ENCODE assay signal across 11 cellular contexts in genomic region chr3:100982710-100983109, GRCh38. TPM values are rescaled to one million over a fixed set of nuclear protein-coding genes. Genes with fewer than 3 reads are reported as not detected.
A peak's percentile ranks its signal among the peaks of the same experiment; 100 is the strongest.
DNase-seq lines count a peak whose midpoint lies in the region; ATAC-seq and TF ChIP-seq lines count a peak whose summit lies in the region.
"Had no signal": no experiment of that assay in that cellular context is flagged by ENCODE, and none has a peak within 500 bp of the region (broad histone marks: within the 10 kb centered on the region; RNA-seq: fewer than 3 reads in every experiment).

No MANE protein-coding gene starts in this region.

- H3K27ac ChIP-seq in neural progenitor cell (no peak overlapping the region), uterus (peak overlapping the region; percentile 77 to 83)

- H2AFZ ChIP-seq in neural progenitor cell (replicated peaks): peak overlapping the region; percentile 46

- no peak overlapping the region for H3K4me2 ChIP-seq in neural progenitor cell

- H3K27ac Mint-ChIP-seq in neural progenitor cell: no peak overlapping the region
- H3K27ac Mint-ChIP-seq in progenitor cell of endocrine pancreas: no peak overlapping the region

- no peaks in the 10 kb centered on the region for H3K36me3 Mint-ChIP-seq in neural progenitor cell
- H3K36me3 Mint-ChIP-seq in progenitor cell of endocrine pancreas (ENCODE audit: insufficient read depth): no peaks in the 10 kb centered on the region

- H3K4me3 Mint-ChIP-seq in neural progenitor cell (no peak overlapping the region), progenitor cell of endocrine pancreas (ENCODE audit: low read depth) (no peak overlapping the region)

- H3K36me3 ChIP-seq in neural progenitor cell (no peaks in the 10 kb centered on the region), uterus (no peaks in the 10 kb centered on the region)

- H3K9ac ChIP-seq in neural progenitor cell: no peak overlapping the region

- H3K9me3 ChIP-seq in neural progenitor cell (ENCODE audit: low read depth) (no peaks in the 10 kb centered on the region), uterus (no peaks in the 10 kb centered on the region)

- H3K9me3 Mint-ChIP-seq in neural progenitor cell (no peaks in the 10 kb centered on the region), progenitor cell of endocrine pancreas (ENCODE audit: low read depth) (no peaks in the 10 kb centered on the region)

- ATAC-seq in HG02938 (IDR thresholded peaks at IDR 0.05; ENCODE audit: unreplicated experiment): no peak
- no peak for ATAC-seq in GM21825 (IDR thresholded peaks at IDR 0.05; ENCODE audit: unreplicated experiment)
- ATAC-seq in GM21737 (IDR thresholded peaks at IDR 0.05; ENCODE audit: unreplicated experiment): no peak

- H3K27me3 Mint-ChIP-seq in neural progenitor cell (ENCODE audit: insufficient read depth, low read depth): no peaks in the 10 kb centered on the region
- peaks cover 4% of the 10 kb centered on the region for H3K27me3 Mint-ChIP-seq in progenitor cell of endocrine pancreas

- no peaks in the 10 kb centered on the region for H4K20me1 ChIP-seq in neural progenitor cell (ENCODE audit: low read depth)

- no peaks in the 10 kb centered on the region for H3K4me1 ChIP-seq in neural progenitor cell
- H3K4me1 ChIP-seq in uterus: no peaks in the 10 kb centered on the region

- H3F3A ChIP-seq in neural progenitor cell (ENCODE audit: low read depth): no peaks in the 10 kb centered on the region

- peak overlapping the region; percentile 2 to 6 for H3K4me3 ChIP-seq in foreskin fibroblast (ENCODE audit: low read depth in 1 of 2, low read length in 2 of 2)
- H3K4me3 ChIP-seq in neural progenitor cell: no peak overlapping the region
- H3K4me3 ChIP-seq in uterus: peak overlapping the region in 1 of 2 donors; percentile 7

- H3K4me1 Mint-ChIP-seq in neural progenitor cell (peaks cover 2% of the 10 kb centered on the region), progenitor cell of endocrine pancreas (ENCODE audit: low read depth) (no peaks in the 10 kb centered on the region)

- peak; percentile 34 for DNase-seq in amniotic stem cell (lab: John Stamatoyannopoulos, UW)
- DNase-seq in foreskin fibroblast: peak in 1 of 2 donors; percentile 60
- no peak for DNase-seq in neural progenitor cell (ENCODE audit: low spot score)
- peak; percentile 59 to 79 for DNase-seq in uterus
- DNase-seq in progenitor cell of endocrine pancreas (ENCODE audit: low spot score, unreplicated experiment): no peak
- DNase-seq: DMS79 treated with DMSO at 0.1 percent for 48 hours; kidney; stimulated activated naive CD4-positive, alpha-beta T cell treated with Interleukin-2 at 50 U/mL for 16 hours had no signal

- no peaks in the 10 kb centered on the region for H3K27me3 ChIP-seq in neural progenitor cell
- no peaks in the 10 kb centered on the region for H3K27me3 ChIP-seq in uterus

- intact Hi-C loops in uterus (cut with DNase I; ENCODE audit: low total_unique reads): no loop called here

- H3K79me2 ChIP-seq in neural progenitor cell (ENCODE audit: low read depth): no peaks in the 10 kb centered on the region

- TF ChIP-seq POLR2A in uterus (IDR thresholded peaks at IDR 0.05): no peak

- no peak for TF ChIP-seq CTCF in foreskin fibroblast (IDR thresholded peaks at IDR 0.05; ENCODE audit: low read depth, low read length)
- no peak for TF ChIP-seq CTCF in neural progenitor cell (IDR thresholded peaks at IDR 0.05)
- TF ChIP-seq CTCF in uterus (IDR thresholded peaks at IDR 0.05): no peak
- no peak for TF ChIP-seq CTCF in progenitor cell of endocrine pancreas (IDR thresholded peaks at IDR 0.05; ENCODE audit: unreplicated experiment)

RNA-seq across cellular contexts. Expression of gene ABI3BP, which starts 10.5 kb away (rescaled TPM):
- total RNA-seq in neural progenitor cell (ENCODE audit: low replicate concordance) (not detected in 2 replicates), uterus (100 to 1,000 TPM in 2 of 4 donors, 10 to 100 TPM in 2; 38.8 to 156 (median 89.2) TPM), progenitor cell of endocrine pancreas (not detected in 2 replicates)

Comparison
In these comparisons a context has a peak if more than half of its experiments do, and no peak if none do; other contexts are left out.
1. DNase-seq: peak in amniotic stem cell (single experiment) and uterus (2 of 2); none in neural progenitor cell (single experiment) and progenitor cell of endocrine pancreas (single experiment).
2. RNA of gene ABI3BP, which starts 10.5 kb away (total RNA-seq): 38.8 to 156 TPM in uterus; not detected in neural progenitor cell and not detected in progenitor cell of endocrine pancreas; every median in the first group is over 10 times any median in the second.